In genomic region chr10:101830322-101831168, GRCh38 we compare ENCODE assay signal across 8 cellular contexts. TPM values are rescaled to one million over a fixed set of nuclear protein-coding genes. Genes with fewer than 3 reads are reported as not detected.
DNase-seq lines count a peak whose midpoint lies in the region; ATAC-seq, FAIRE-seq and TF ChIP-seq lines count a peak whose summit lies in the region.

No MANE protein-coding gene starts in this region.

- peaks cover 31% of the 10 kb centered on the region for H3F3A ChIP-seq in neural progenitor cell (ENCODE audit: low read depth)

- H2BK20ac ChIP-seq in IMR-90 (ENCODE audit: low read depth, low read length), result no peak overlapping the region

- peak overlapping the region; percentile 84 for H3K4ac ChIP-seq in IMR-90 (ENCODE audit: low read depth, low read length)

- H3K27ac Mint-ChIP-seq in neural progenitor cell, result no peak overlapping the region

- H3K27me3 Mint-ChIP-seq in neural progenitor cell (ENCODE audit: insufficient read depth, low read depth), result peaks cover 11% of the 10 kb centered on the region

- H3K4me1 ChIP-seq in IMR-90 (ENCODE audit: control insufficient read depth, insufficient read depth, low read length), result peaks cover 6% of the 10 kb centered on the region
- H3K4me1 ChIP-seq in neural progenitor cell, result peaks cover 19% of the 10 kb centered on the region
- peaks cover 25% of the 10 kb centered on the region for H3K4me1 ChIP-seq in stomach smooth muscle (ENCODE audit: control insufficient read depth, insufficient read depth, low read length)

- CTCF ChIA-PET in IMR-90 (lab: Yijun Ruan, JAX), result no interaction called here

- peak overlapping the region; percentile 77 for H3K4me3 Mint-ChIP-seq in neural progenitor cell

- in situ Hi-C loops in IMR-90 (cut with MboI; ENCODE audit: low sequenced_read_pairs), result no loop called here

- H3K79me1 ChIP-seq in IMR-90 (ENCODE audit: low read depth in 1 of 2, low read length in 2 of 2), result peaks cover 0 to 25% of the 10 kb centered on the region in 2 experiments; a peak in 2 of 4 replicates

- H2AFZ ChIP-seq in IMR-90 (replicated peaks; ENCODE audit: low read length, poor library complexity), result peak overlapping the region; percentile 100
- peak overlapping the region; percentile 32 for H2AFZ ChIP-seq in neural progenitor cell (replicated peaks)

- H3K4me2 ChIP-seq in IMR-90 (ENCODE audit: low read depth, low read length), result peak overlapping the region; percentile 71
- H3K4me2 ChIP-seq in neural progenitor cell, result peak overlapping the region; percentile 72

- peaks cover 26% of the 10 kb centered on the region for H3K9me1 ChIP-seq in IMR-90 (ENCODE audit: insufficient read depth, low read length)

- peak overlapping the region; percentile 75 for H4K91ac ChIP-seq in IMR-90 (ENCODE audit: insufficient read depth, low read depth, low read length)

- WGBS in IMR-90 (ENCODE audit: extremely low coverage in 2 of 2, insufficient read length in 1 of 2), 2 experiments, result 0% methylated on average over 9 of the region's 56 CpGs; no CpG with 5 or more reads in 1 of the 2 experiments

- TF ChIP-seq CTCF in D721Med (IDR thresholded peaks at IDR 0.05; ENCODE audit: insufficient read depth, missing control alignments), result no peak
- TF ChIP-seq CTCF in IMR-90 (conservative IDR thresholded peaks at IDR 0.05; ENCODE audit: low read depth, low read length), result no peak
- TF ChIP-seq CTCF in fibroblast of the aortic adventitia (IDR thresholded peaks at IDR 0.05; ENCODE audit: insufficient read depth, low read length), result no peak
- TF ChIP-seq CTCF in neural progenitor cell (IDR thresholded peaks at IDR 0.05), result no peak

- dilution Hi-C loops in IMR-90 (cut with HindIII; ENCODE audit: low sequenced_read_pairs, unreplicated experiment), result no loop called here

- peak overlapping the region; percentile 36 for H3K9ac ChIP-seq in IMR-90 (ENCODE audit: low read depth, low read length)
- H3K9ac ChIP-seq in neural progenitor cell, result no peak overlapping the region
- H3K9ac ChIP-seq in stomach smooth muscle (ENCODE audit: low read length in 2 of 2), result peak overlapping the region; percentile 51 to 61

- TF ChIP-seq RAD21 in IMR-90 (IDR thresholded peaks at IDR 0.05; ENCODE audit: low read length), result no peak

- peak overlapping the region; percentile 14 for H4K5ac ChIP-seq in IMR-90 (ENCODE audit: low read depth, low read length)

- H3K14ac ChIP-seq in IMR-90 (replicated peaks; ENCODE audit: low read depth, low read length), result peak overlapping the region; percentile 84

- POLR2A ChIA-PET in IMR-90 (lab: Charles Lee; ENCODE audit: unreplicated experiment), result no interaction called here

- H3K9me3 Mint-ChIP-seq in neural progenitor cell, result no peaks in the 10 kb centered on the region

- no peak overlapping the region for H2BK15ac ChIP-seq in IMR-90 (ENCODE audit: low read depth, low read length)

- no peak for FAIRE-seq in D721Med (lab: Jason Lieb, UNC)

- ATAC-seq in GM21526 (IDR thresholded peaks at IDR 0.05; ENCODE audit: low FRiP score, unreplicated experiment) (peak; percentile 55), IMR-90 (ENCODE audit: low read depth) (peak; percentile 86)

- peak overlapping the region; percentile 76; the same call in 1 of the 2 replicates for H3K23ac ChIP-seq in IMR-90 (ENCODE audit: low read depth, low read length)

- no TSS peak for BruUV-seq in IMR-90 (replicated peaks; lab: Mats Ljungman, UMichigan)

- H2AK5ac ChIP-seq in IMR-90 (ENCODE audit: low read depth, low read length), result peak overlapping the region; percentile 91

- no peaks in the 10 kb centered on the region for H3K9me3 ChIP-seq in IMR-90 (ENCODE audit: control insufficient read depth, insufficient read depth, low read length)
- H3K9me3 ChIP-seq in neural progenitor cell (ENCODE audit: low read depth), result no peaks in the 10 kb centered on the region
- no peaks in the 10 kb centered on the region for H3K9me3 ChIP-seq in stomach smooth muscle (ENCODE audit: control insufficient read depth in 2 of 2, low read length in 2 of 2)

- DNase-seq in D721Med (ENCODE audit: insufficient read length, low spot score) (peak; percentile 94), IMR-90 (peak; percentile 88), RPMI8226 (peak; percentile 88), fibroblast of the aortic adventitia (ENCODE audit: low read depth) (peak; percentile 88), neural progenitor cell (ENCODE audit: low spot score) (peak; percentile 95)
- DNase-seq in activated T-helper 9 cell treated with anti-CD3 and anti-CD28 coated beads, Interleukin-2, amount 50 U/mL, for 16 hours (ENCODE audit: low read depth), result peak; percentile 91

- peak overlapping the region; percentile 5; the same call in 1 of the 2 replicates for H3K18ac ChIP-seq in IMR-90 (ENCODE audit: low read depth, low read length)

- peak overlapping the region; percentile 53 for H2BK5ac ChIP-seq in IMR-90 (ENCODE audit: low read depth, low read length, poor library complexity, severe bottlenecking)

- peak overlapping the region; percentile 52 to 91 for H4K8ac ChIP-seq in IMR-90 (ENCODE audit: low read depth in 2 of 2, low read length in 2 of 2)

- no peak overlapping the region for H3K56ac ChIP-seq in IMR-90 (ENCODE audit: extremely low read depth, insufficient read depth, low read length)

- H3K36me3 ChIP-seq in IMR-90 (ENCODE audit: control insufficient read depth, insufficient read depth, low read length) (no peaks in the 10 kb centered on the region; the same call in 1 of the 2 replicates), neural progenitor cell (no peaks in the 10 kb centered on the region), stomach smooth muscle (ENCODE audit: control insufficient read depth in 2 of 2, insufficient read depth in 2 of 2, low read length in 2 of 2) (peaks cover 0 to 2% of the 10 kb centered on the region in 2 donors)

- H3K79me2 ChIP-seq in neural progenitor cell (ENCODE audit: low read depth), result no peaks in the 10 kb centered on the region

- H2BK120ac ChIP-seq in IMR-90 (ENCODE audit: low read depth, low read length), result peak overlapping the region; percentile 37; the same call in 1 of the 2 replicates

- no peaks in the 10 kb centered on the region for H3K36me3 Mint-ChIP-seq in neural progenitor cell

- intact Hi-C loops in IMR-90 (cut with micrococcal nuclease), result no loop called here

- no peak for TF ChIP-seq POLR2A in IMR-90 (IDR thresholded peaks at IDR 0.05; ENCODE audit: low read depth, low read length)

- H4K20me1 ChIP-seq in IMR-90 (ENCODE audit: insufficient read depth, low read length) (peaks cover 8% of the 10 kb centered on the region), neural progenitor cell (ENCODE audit: low read depth) (peaks cover 23% of the 10 kb centered on the region)

- peak overlapping the region; percentile 98 for H2AK9ac ChIP-seq in IMR-90 (replicated peaks; ENCODE audit: low read depth, low read length, poor library complexity)

- peaks cover 28% of the 10 kb centered on the region for H3K4me1 Mint-ChIP-seq in neural progenitor cell

- H3K27me3 ChIP-seq in IMR-90 (ENCODE audit: control insufficient read depth, insufficient read depth, low read length) (no peaks in the 10 kb centered on the region), neural progenitor cell (no peaks in the 10 kb centered on the region), stomach smooth muscle (ENCODE audit: control insufficient read depth in 1 of 2, insufficient read depth in 2 of 2, low read length in 2 of 2) (no peaks in the 10 kb centered on the region)

- peak overlapping the region; percentile 36 for H3K4me3 ChIP-seq in IMR-90 (ENCODE audit: insufficient read depth, low read depth, low read length)
- H3K4me3 ChIP-seq in fibroblast of the aortic adventitia (ENCODE audit: low read depth, low read length), result peak overlapping the region; percentile 55
- H3K4me3 ChIP-seq in neural progenitor cell, result peak overlapping the region; percentile 50
- peak overlapping the region; percentile 77 to 78 for H3K4me3 ChIP-seq in stomach smooth muscle (ENCODE audit: low read length in 2 of 2)

- H3K27ac ChIP-seq in IMR-90 (ENCODE audit: insufficient read depth, low read length) (peak overlapping the region; percentile 23), neural progenitor cell (no peak overlapping the region), stomach smooth muscle (ENCODE audit: low read length) (peak overlapping the region; percentile 31)

RNA-seq across cellular contexts. Expression of gene OGA, which starts 12.3 kb away (rescaled TPM):
- total RNA-seq in IMR-90 (2012; rRNA removed) (62.9 and 89.7 TPM in 2 replicates), fibroblast of the aortic adventitia (ENCODE audit: low replicate concordance) (93.7 and 165 TPM in 2 replicates), neural progenitor cell (ENCODE audit: low replicate concordance) (197 and 275 TPM in 2 replicates)
- 32.6 and 42.5 TPM in 2 replicates for polyA plus RNA-seq in IMR-90 (2012; rRNA removed)
- polyA plus RNA-seq in IMR-90 (2012; cell fraction: cytosol; rRNA removed), result 4.0 and 5.0 TPM in 2 replicates
- 14.8 and 154 TPM in 2 replicates for polyA plus RNA-seq in IMR-90 (2012; cell fraction: nucleus; rRNA removed; ENCODE audit: low replicate concordance)

RNA-seq across cellular contexts. Expression of gene KCNIP2, which starts 13.1 kb away (rescaled TPM):
- under 0.01 TPM in 1 of 2 replicates, not detected in the other for total RNA-seq in IMR-90 (2012; rRNA removed)
- 0.53 and 0.87 TPM in 2 replicates for polyA plus RNA-seq in IMR-90 (2012; rRNA removed)
- polyA plus RNA-seq in IMR-90 (2012; cell fraction: cytosol; rRNA removed), result 0.03 and 0.05 TPM in 2 replicates
- polyA plus RNA-seq in IMR-90 (2012; cell fraction: nucleus; rRNA removed; ENCODE audit: low replicate concordance), result 3.9 and 6.9 TPM in 2 replicates
- total RNA-seq in fibroblast of the aortic adventitia (ENCODE audit: low replicate concordance), result 0.82 and 1.2 TPM in 2 replicates
- 2.4 and 5.5 TPM in 2 replicates for total RNA-seq in neural progenitor cell (ENCODE audit: low replicate concordance)

RNA-seq across cellular contexts. Expression of gene NPM3, which starts 47.3 kb away (rescaled TPM):
- 112 and 122 TPM in 2 replicates for total RNA-seq in IMR-90 (2012; rRNA removed)
- polyA plus RNA-seq in IMR-90 (2012; rRNA removed), result 72.3 and 84.1 TPM in 2 replicates
- polyA plus RNA-seq in IMR-90 (2012; cell fraction: cytosol; rRNA removed), result 165 and 166 TPM in 2 replicates
- polyA plus RNA-seq in IMR-90 (2012; cell fraction: nucleus; rRNA removed; ENCODE audit: low replicate concordance), result 33.0 and 60.2 TPM in 2 replicates
- 54.4 and 70.9 TPM in 2 replicates for total RNA-seq in fibroblast of the aortic adventitia (ENCODE audit: low replicate concordance)
- 93.1 and 149 TPM in 2 replicates for total RNA-seq in neural progenitor cell (ENCODE audit: low replicate concordance)

RNA-seq across cellular contexts. Expression of gene FGF8, which starts 54.6 kb away (rescaled TPM):
- total RNA-seq in IMR-90 (2012; rRNA removed), result not detected in 2 replicates
- polyA plus RNA-seq in IMR-90 (2012; rRNA removed), result 0.17 TPM in 1 of 2 replicates, not detected in the other
- polyA plus RNA-seq in IMR-90 (2012; cell fraction: cytosol; rRNA removed), result 0.20 TPM in 1 of 2 replicates, not detected in the other
- polyA plus RNA-seq in IMR-90 (2012; cell fraction: nucleus; rRNA removed; ENCODE audit: low replicate concordance), result 0.57 and 2.5 TPM in 2 replicates
- not detected in 2 replicates for total RNA-seq in fibroblast of the aortic adventitia (ENCODE audit: low replicate concordance)
- 17.6 and 32.2 TPM in 2 replicates for total RNA-seq in neural progenitor cell (ENCODE audit: low replicate concordance)
